In genomic region chr7:114943530-114943929, GRCh38 we compare ENCODE assay signal across 1 cellular context.
TF ChIP-seq lines count a peak whose summit lies in the region.

No MANE protein-coding gene starts in this region.

TF ChIP-seq in SK-N-SH, 30 proteins besides CTCF, POLR2A, EP300 and RAD21 (continued from another document):
- TF ChIP-seq, protein P1, sequence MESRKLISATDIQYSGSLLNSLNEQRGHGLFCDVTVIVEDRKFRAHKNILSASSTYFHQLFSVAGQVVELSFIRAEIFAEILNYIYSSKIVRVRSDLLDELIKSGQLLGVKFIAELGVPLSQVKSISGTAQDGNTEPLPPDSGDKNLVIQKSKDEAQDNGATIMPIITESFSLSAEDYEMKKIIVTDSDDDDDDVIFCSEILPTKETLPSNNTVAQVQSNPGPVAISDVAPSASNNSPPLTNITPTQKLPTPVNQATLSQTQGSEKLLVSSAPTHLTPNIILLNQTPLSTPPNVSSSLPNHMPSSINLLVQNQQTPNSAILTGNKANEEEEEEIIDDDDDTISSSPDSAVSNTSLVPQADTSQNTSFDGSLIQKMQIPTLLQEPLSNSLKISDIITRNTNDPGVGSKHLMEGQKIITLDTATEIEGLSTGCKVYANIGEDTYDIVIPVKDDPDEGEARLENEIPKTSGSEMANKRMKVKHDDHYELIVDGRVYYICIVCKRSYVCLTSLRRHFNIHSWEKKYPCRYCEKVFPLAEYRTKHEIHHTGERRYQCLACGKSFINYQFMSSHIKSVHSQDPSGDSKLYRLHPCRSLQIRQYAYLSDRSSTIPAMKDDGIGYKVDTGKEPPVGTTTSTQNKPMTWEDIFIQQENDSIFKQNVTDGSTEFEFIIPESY (IDR thresholded peaks at IDR 0.05; ENCODE audit: borderline replicate concordance, low read depth), result no peak
- TF ChIP-seq TEAD4 (IDR thresholded peaks at IDR 0.05; ENCODE audit: borderline replicate concordance, insufficient read depth), result no peak
- no peak for TF ChIP-seq GATA2 (CRISPR knock-in tag; IDR thresholded peaks at IDR 0.05)
- no peak for TF ChIP-seq RCOR1 (IDR thresholded peaks at IDR 0.05; ENCODE audit: low read length)
- no peak for TF ChIP-seq MEF2A (IDR thresholded peaks at IDR 0.05; ENCODE audit: borderline replicate concordance, low read depth)
- TF ChIP-seq, protein P2, sequence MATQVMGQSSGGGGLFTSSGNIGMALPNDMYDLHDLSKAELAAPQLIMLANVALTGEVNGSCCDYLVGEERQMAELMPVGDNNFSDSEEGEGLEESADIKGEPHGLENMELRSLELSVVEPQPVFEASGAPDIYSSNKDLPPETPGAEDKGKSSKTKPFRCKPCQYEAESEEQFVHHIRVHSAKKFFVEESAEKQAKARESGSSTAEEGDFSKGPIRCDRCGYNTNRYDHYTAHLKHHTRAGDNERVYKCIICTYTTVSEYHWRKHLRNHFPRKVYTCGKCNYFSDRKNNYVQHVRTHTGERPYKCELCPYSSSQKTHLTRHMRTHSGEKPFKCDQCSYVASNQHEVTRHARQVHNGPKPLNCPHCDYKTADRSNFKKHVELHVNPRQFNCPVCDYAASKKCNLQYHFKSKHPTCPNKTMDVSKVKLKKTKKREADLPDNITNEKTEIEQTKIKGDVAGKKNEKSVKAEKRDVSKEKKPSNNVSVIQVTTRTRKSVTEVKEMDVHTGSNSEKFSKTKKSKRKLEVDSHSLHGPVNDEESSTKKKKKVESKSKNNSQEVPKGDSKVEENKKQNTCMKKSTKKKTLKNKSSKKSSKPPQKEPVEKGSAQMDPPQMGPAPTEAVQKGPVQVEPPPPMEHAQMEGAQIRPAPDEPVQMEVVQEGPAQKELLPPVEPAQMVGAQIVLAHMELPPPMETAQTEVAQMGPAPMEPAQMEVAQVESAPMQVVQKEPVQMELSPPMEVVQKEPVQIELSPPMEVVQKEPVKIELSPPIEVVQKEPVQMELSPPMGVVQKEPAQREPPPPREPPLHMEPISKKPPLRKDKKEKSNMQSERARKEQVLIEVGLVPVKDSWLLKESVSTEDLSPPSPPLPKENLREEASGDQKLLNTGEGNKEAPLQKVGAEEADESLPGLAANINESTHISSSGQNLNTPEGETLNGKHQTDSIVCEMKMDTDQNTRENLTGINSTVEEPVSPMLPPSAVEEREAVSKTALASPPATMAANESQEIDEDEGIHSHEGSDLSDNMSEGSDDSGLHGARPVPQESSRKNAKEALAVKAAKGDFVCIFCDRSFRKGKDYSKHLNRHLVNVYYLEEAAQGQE (IDR thresholded peaks at IDR 0.05; ENCODE audit: low read depth, low read length), result no peak
- TF ChIP-seq, protein P3, sequence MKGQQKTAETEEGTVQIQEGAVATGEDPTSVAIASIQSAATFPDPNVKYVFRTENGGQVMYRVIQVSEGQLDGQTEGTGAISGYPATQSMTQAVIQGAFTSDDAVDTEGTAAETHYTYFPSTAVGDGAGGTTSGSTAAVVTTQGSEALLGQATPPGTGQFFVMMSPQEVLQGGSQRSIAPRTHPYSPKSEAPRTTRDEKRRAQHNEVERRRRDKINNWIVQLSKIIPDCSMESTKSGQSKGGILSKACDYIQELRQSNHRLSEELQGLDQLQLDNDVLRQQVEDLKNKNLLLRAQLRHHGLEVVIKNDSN (IDR thresholded peaks at IDR 0.05; ENCODE audit: borderline replicate concordance, low read depth), result no peak
- no peak for TF ChIP-seq USF2 (IDR thresholded peaks at IDR 0.05; ENCODE audit: borderline replicate concordance, low read depth, low read length)
- TF ChIP-seq YY1 (IDR thresholded peaks at IDR 0.05; ENCODE audit: low read depth), result no peak
- TF ChIP-seq RFX5 (IDR thresholded peaks at IDR 0.05; ENCODE audit: low read length), result no peak
- TF ChIP-seq CHD2 (IDR thresholded peaks at IDR 0.05; ENCODE audit: low read length, partially characterized antibody), result no peak
- TF ChIP-seq EZH2phosphoT487 (IDR thresholded peaks at IDR 0.05; ENCODE audit: borderline replicate concordance, low read depth), result no peak
- TF ChIP-seq FOSL2 (IDR thresholded peaks at IDR 0.05; ENCODE audit: borderline replicate concordance, low read depth), result no peak
TF ChIP-seq in SK-N-SH: peak in this region for 0.
